In the genomic region with DNA sequence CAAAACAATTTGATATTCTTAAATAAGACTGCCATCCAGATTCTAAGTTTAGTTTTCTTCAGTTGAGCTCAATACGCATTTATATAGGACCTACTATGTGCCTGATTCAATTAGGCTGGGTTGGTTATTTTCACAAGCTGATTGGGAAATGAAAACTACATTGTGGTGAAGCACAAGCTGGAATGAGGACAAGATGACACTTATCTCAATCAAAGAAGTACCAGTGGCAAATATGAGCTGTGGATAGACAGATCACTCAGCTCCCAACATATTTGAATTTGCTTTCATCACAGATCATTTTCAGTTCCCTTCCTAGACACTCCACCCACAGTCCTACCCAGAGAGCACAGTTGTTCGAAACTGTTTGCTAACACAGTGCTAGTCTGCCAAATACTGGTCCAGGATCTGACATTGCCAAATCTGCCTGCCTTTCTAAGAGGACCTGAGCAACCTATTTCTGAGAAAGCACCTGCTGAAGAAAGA, we compare ENCODE assay signal across 1 cellular context.
TF ChIP-seq lines count a peak whose summit lies in the region.

No MANE protein-coding gene starts in this region.

TF ChIP-seq in SK-N-SH treated with all-trans-retinoic acid at 6 μM for 48 hours, 23 proteins besides CTCF, POLR2A, EP300 and RAD21 (continued from another document):
- TF ChIP-seq, protein P1, sequence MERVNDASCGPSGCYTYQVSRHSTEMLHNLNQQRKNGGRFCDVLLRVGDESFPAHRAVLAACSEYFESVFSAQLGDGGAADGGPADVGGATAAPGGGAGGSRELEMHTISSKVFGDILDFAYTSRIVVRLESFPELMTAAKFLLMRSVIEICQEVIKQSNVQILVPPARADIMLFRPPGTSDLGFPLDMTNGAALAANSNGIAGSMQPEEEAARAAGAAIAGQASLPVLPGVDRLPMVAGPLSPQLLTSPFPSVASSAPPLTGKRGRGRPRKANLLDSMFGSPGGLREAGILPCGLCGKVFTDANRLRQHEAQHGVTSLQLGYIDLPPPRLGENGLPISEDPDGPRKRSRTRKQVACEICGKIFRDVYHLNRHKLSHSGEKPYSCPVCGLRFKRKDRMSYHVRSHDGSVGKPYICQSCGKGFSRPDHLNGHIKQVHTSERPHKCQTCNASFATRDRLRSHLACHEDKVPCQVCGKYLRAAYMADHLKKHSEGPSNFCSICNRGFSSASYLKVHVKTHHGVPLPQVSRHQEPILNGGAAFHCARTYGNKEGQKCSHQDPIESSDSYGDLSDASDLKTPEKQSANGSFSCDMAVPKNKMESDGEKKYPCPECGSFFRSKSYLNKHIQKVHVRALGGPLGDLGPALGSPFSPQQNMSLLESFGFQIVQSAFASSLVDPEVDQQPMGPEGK (CRISPR knock-in tag; IDR thresholded peaks at IDR 0.05; ENCODE audit: borderline replicate concordance) = no peak
- TF ChIP-seq ZNF8 (CRISPR knock-in tag; IDR thresholded peaks at IDR 0.05) (no peak), ZNF70 (CRISPR knock-in tag; IDR thresholded peaks at IDR 0.05) (no peak), TOX (CRISPR knock-in tag; IDR thresholded peaks at IDR 0.05; ENCODE audit: borderline replicate concordance) (no peak), ZNF565 (CRISPR knock-in tag; conservative IDR thresholded peaks at IDR 0.05; ENCODE audit: low read depth) (no peak), PPARA (CRISPR knock-in tag; IDR thresholded peaks at IDR 0.05; ENCODE audit: borderline replicate concordance) (no peak), SNAI2 (CRISPR knock-in tag; IDR thresholded peaks at IDR 0.05) (no peak), ZFP3 (CRISPR knock-in tag; IDR thresholded peaks at IDR 0.05) (no peak), CSDC2 (CRISPR knock-in tag; IDR thresholded peaks at IDR 0.05) (no peak), OSR1 (CRISPR knock-in tag; IDR thresholded peaks at IDR 0.05) (no peak)
- TF ChIP-seq, protein P2, sequence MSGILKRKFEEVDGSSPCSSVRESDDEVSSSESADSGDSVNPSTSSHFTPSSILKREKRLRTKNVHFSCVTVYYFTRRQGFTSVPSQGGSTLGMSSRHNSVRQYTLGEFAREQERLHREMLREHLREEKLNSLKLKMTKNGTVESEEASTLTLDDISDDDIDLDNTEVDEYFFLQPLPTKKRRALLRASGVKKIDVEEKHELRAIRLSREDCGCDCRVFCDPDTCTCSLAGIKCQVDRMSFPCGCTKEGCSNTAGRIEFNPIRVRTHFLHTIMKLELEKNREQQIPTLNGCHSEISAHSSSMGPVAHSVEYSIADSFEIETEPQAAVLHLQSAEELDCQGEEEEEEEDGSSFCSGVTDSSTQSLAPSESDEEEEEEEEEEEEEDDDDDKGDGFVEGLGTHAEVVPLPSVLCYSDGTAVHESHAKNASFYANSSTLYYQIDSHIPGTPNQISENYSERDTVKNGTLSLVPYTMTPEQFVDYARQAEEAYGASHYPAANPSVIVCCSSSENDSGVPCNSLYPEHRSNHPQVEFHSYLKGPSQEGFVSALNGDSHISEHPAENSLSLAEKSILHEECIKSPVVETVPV (CRISPR knock-in tag; IDR thresholded peaks at IDR 0.05) = no peak
